ENCODE assay signal across 12 cellular contexts in the genomic region with DNA sequence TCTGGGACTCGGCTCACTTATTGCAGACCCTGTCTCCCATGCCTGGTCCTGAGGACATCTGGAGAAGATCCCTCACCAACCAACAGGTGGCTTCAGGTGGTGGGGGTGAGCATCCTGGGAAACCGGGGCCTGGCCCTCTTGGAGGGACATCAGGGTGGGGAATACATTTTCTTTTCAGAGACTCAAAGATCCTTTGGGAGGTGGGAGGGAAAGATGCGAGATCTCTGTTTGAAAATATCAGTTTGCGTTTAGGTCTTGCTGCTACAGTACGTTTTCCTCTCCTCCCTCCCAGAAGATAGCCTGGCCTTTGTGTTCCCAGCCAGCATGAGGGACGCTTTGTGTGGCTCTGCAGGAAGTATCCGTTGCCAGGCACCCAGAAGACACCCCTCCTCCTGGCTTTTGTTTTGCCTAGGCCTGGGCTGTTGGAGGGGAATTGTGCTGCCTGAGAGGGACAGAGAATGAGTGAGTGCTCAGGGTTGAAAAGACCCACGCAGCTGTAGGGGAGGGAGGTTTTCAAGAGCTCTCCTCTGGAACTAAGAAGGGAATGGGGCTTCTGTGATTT. TPM values are rescaled to one million over a fixed set of nuclear protein-coding genes. Genes with fewer than 3 reads are reported as not detected.
A peak's percentile ranks its signal among the peaks of the same experiment; 100 is the strongest.
DNase-seq lines count a peak whose midpoint lies in the region; ATAC-seq and TF ChIP-seq lines count a peak whose summit lies in the region.
"Had no signal": no experiment of that assay in that cellular context is flagged by ENCODE, and none has a peak within 500 bp of the region (broad histone marks: within the 10 kb centered on the region; RNA-seq: fewer than 3 reads in every experiment).

No MANE protein-coding gene starts in this region.

- no peaks in the 10 kb centered on the region for H3K27me3 ChIP-seq in mammary epithelial cell (ENCODE audit: insufficient read depth, low read length)
- H3K27me3 ChIP-seq in spleen (replicated peaks in 1 of 7): no peaks in the 10 kb centered on the region

- TF ChIP-seq CTCF in mammary epithelial cell (conservative IDR thresholded peaks at IDR 0.05 in 1 of 2, IDR thresholded peaks at IDR 0.05 in 1 of 2; ENCODE audit: extremely low read depth in 1 of 2, insufficient read depth in 1 of 2, low read depth in 1 of 2, low read length in 2 of 2): no peak
- no peak for TF ChIP-seq CTCF in MCF 10A (IDR thresholded peaks at IDR 0.05; ENCODE audit: unreplicated experiment)
- TF ChIP-seq CTCF in spleen (IDR thresholded peaks at IDR 0.05 in 8 of 11, conservative IDR thresholded peaks at IDR 0.05 in 3 of 11): no peak

- H2AFZ ChIP-seq in mammary epithelial cell (ENCODE audit: low read depth, low read length): peak overlapping the region; percentile 23

- H3K79me2 ChIP-seq in mammary epithelial cell (ENCODE audit: insufficient read depth, low read length): no peaks in the 10 kb centered on the region

- no peak overlapping the region for H3K4me2 ChIP-seq in mammary epithelial cell (ENCODE audit: insufficient read depth, low read depth, low read length)

- 55% methylated on average over 5 of the region's 8 CpGs for WGBS in mammary epithelial cell (ENCODE audit: low coverage, missing lambda C conversion rate)
- 61 to 72% (median 68%) methylated on average over 8 of the region's 8 CpGs for WGBS in spleen, 5 donors

- no peaks in the 10 kb centered on the region for H3K9me3 Mint-ChIP-seq in MCF 10A (ENCODE audit: unreplicated experiment)
- H3K9me3 Mint-ChIP-seq: activated naive CD4-positive, alpha-beta T cell treated with anti-CD3 and anti-CD28 coated beads for 36 hours; effector memory CD8-positive, alpha-beta T cell had no signal

- no peaks in the 10 kb centered on the region for H3K27me3 Mint-ChIP-seq in MCF 10A (ENCODE audit: insufficient read depth, unreplicated experiment)

- H3K9me3 ChIP-seq in mammary epithelial cell (replicated peaks; ENCODE audit: insufficient read depth, low read length) (no peaks in the 10 kb centered on the region), spleen (peaks cover 0 to 9% (median 0%) of the 10 kb centered on the region in 8 donors)

- no peak overlapping the region for H3K4me3 Mint-ChIP-seq in MCF 10A (ENCODE audit: unreplicated experiment)
- H3K4me3 Mint-ChIP-seq: activated naive CD4-positive, alpha-beta T cell treated with anti-CD3 and anti-CD28 coated beads for 36 hours; effector memory CD8-positive, alpha-beta T cell had no signal

- CTCF ChIA-PET in mammary epithelial cell (lab: Charles Lee; ENCODE audit: low non-redundant PET) (interaction anchor here (0.5 kb wide), 1 partner anchor 144 kb away, joined by 4 read pairs; no protein-coding TSS in a partner anchor), MCF 10A (lab: Yijun Ruan, JAX) (interaction anchor here (0.6 to 5.0 kb wide), 7 partner anchors 11 to 891 kb away, joined by 3 to 28 read pairs (median 3); no protein-coding TSS in a partner anchor)

- no TSS peak for BruUV-seq in mammary epithelial cell (replicated peaks; lab: Mats Ljungman, UMichigan)
- BruUV-seq in MCF 10A (replicated peaks; lab: Mats Ljungman, UMichigan): no TSS peak

- H3K9ac ChIP-seq in mammary epithelial cell (ENCODE audit: insufficient read depth, low read length): no peak overlapping the region

- POLR2A ChIA-PET in MCF 10A (lab: Yijun Ruan, JAX): no interaction called here

- H3K27ac ChIP-seq in mammary epithelial cell (ENCODE audit: insufficient read depth, low read depth, low read length) (no peak overlapping the region), spleen (no peak overlapping the region)
- H3K27ac ChIP-seq: skin epidermis had no signal

- H3K27ac Mint-ChIP-seq in MCF 10A (ENCODE audit: low read depth, unreplicated experiment): no peak overlapping the region
- H3K27ac Mint-ChIP-seq: activated naive CD4-positive, alpha-beta T cell treated with anti-CD3 and anti-CD28 coated beads for 36 hours; effector memory CD8-positive, alpha-beta T cell had no signal

- DNase-seq in mammary epithelial cell (no peak), MCF 10A (ENCODE audit: unreplicated experiment) (no peak), amygdala (lab: John Stamatoyannopoulos, UW) (peak in 55 of 56 donors; percentile 15 to 91 (median 68)), iPS-NIHi7 (ENCODE audit: extremely low spot score) (peak; percentile 85), HPDE6-E6E7 (ENCODE audit: extremely low spot score) (no peak), spleen (no peak)
- no peak for DNase-seq in activated CD4-positive, alpha-beta T cell treated with anti-CD3 and anti-CD28 coated beads, Interleukin-2, amount 50 U/mL, for 48 hours
- DNase-seq: activated naive CD4-positive, alpha-beta T cell treated with anti-CD3 and anti-CD28 coated beads for 36 hours; effector memory CD8-positive, alpha-beta T cell; left colon had no signal

- no peak overlapping the region for H3K4me3 ChIP-seq in mammary epithelial cell (replicated peaks in 1 of 3; ENCODE audit: insufficient read depth in 1 of 3, low read depth in 2 of 3, low read length in 3 of 3)
- H3K4me3 ChIP-seq in spleen: no peak overlapping the region
- H3K4me3 ChIP-seq: skin epidermis had no signal

- H3K36me3 ChIP-seq in mammary epithelial cell (ENCODE audit: insufficient read depth, low read length): no peaks in the 10 kb centered on the region
- H3K36me3 ChIP-seq in spleen: no peaks in the 10 kb centered on the region

- dilution Hi-C loops in mammary epithelial cell (cut with HindIII; ENCODE audit: low sequenced_read_pairs): no loop called here

- no peaks in the 10 kb centered on the region for H4K20me1 ChIP-seq in mammary epithelial cell (ENCODE audit: insufficient read depth, low read length)

- ATAC-seq in HG02938 (IDR thresholded peaks at IDR 0.05; ENCODE audit: unreplicated experiment): no peak
- ATAC-seq: effector memory CD8-positive, alpha-beta T cell; left colon had no signal

- no peak for TF ChIP-seq POLR2A in spleen (IDR thresholded peaks at IDR 0.05)

- H3K4me1 Mint-ChIP-seq in MCF 10A (ENCODE audit: insufficient read depth, unreplicated experiment): no peaks in the 10 kb centered on the region

- intact Hi-C loops in mammary epithelial cell (cut with micrococcal nuclease): no loop called here
- intact Hi-C loops in MCF 10A (cut with micrococcal nuclease): no loop called here
- intact Hi-C loops in spleen (cut with DNase I; ENCODE audit: low total_unique reads): no loop called here

- in situ Hi-C loops in mammary epithelial cell (cut with MboI; ENCODE audit: low sequenced_read_pairs in 2 of 2): no loop called here

- no peaks in the 10 kb centered on the region for H3K36me3 Mint-ChIP-seq in MCF 10A (ENCODE audit: insufficient read depth, unreplicated experiment)

- H3K4me1 ChIP-seq in mammary epithelial cell (ENCODE audit: insufficient read depth, low read length) (peaks cover 8% of the 10 kb centered on the region), spleen (no peaks in the 10 kb centered on the region)

RNA-seq across cellular contexts. Expression of gene SLC2A12, which starts 21.8 kb away (rescaled TPM):
- total RNA-seq in mammary epithelial cell (10 to 100 TPM in 1 of 2 donors, 1 to 10 TPM in 1; 1.4 to 11.5 TPM), MCF 10A (2022) (0.10 TPM in 1 of 2 replicates, not detected in the other), spleen (under 1 TPM in 5 of 7 donors, not detected in 2; 0.07 to 0.26 (median 0.13) TPM)
- polyA plus RNA-seq in mammary epithelial cell (1.3 TPM), spleen (under 1 TPM; 0.02 to 0.03 (median 0.03) TPM)
- 1.3 TPM for polyA minus RNA-seq in mammary epithelial cell

Comparison
In these comparisons a context has a peak if more than half of its experiments do, and no peak if none do; other contexts are left out.
1. DNase-seq: peak in amygdala (55 of 56) and iPS-NIHi7 (single experiment); none in mammary epithelial cell (single experiment), MCF 10A (single experiment), activated CD4-positive, alpha-beta T cell treated with anti-CD3 and anti-CD28 coated beads, Interleukin-2, amount 50 U/mL, for 48 hours (0 of 2), HPDE6-E6E7 (single experiment) and spleen (single experiment).